In the genomic region with DNA sequence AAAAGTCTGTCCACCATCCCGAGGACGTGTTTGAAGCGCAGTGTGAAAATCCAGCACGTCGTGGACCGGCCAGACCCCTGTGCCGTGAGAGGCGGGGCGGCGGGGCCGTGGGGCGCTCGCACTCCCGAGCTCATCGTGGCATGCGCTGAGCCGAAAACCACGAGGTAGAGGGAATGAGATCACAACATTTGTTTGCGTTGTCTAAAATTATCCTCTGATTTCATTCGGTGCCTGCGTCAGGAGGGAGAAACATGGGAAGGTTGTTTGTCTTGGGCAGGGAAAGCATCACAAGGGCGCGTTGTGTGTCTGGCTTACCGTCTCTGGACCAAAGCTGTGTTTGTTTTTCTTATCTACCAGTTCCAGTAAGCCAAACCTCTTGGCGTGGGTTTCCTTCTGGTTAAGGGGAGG, we compare ENCODE assay signal across 13 cellular contexts.
DNase-seq lines count a peak whose midpoint lies in the region; ATAC-seq, FAIRE-seq and TF ChIP-seq lines count a peak whose summit lies in the region.
"Had no signal": no experiment of that assay in that cellular context is flagged by ENCODE, and none has a peak within 500 bp of the region (broad histone marks: within the 10 kb centered on the region; RNA-seq: fewer than 3 reads in every experiment).

No MANE protein-coding gene starts in this region.

- 74 to 78% methylated on average over 25 of the region's 25 CpGs for WGBS in lung, 2 donors

- no peak overlapping the region for H3K27ac ChIP-seq in lung (ENCODE audit: low read depth in 1 of 2, low read length in 1 of 2)
- H3K27ac ChIP-seq in thoracic aorta: peak overlapping the region; percentile 89 to 91

- H3K9me3 ChIP-seq in lung (ENCODE audit: control insufficient read depth in 2 of 2, insufficient read depth in 1 of 2, low read length in 1 of 2) (peaks cover 0 to 2% of the 10 kb centered on the region in 2 donors), thoracic aorta (no peaks in the 10 kb centered on the region)

- no peaks in the 10 kb centered on the region for H3K27me3 ChIP-seq in bronchial epithelial cell (ENCODE audit: control insufficient read depth, insufficient read depth, low read length)
- H3K27me3 ChIP-seq in lung (ENCODE audit: control insufficient read depth, insufficient read depth): no peaks in the 10 kb centered on the region
- no peaks in the 10 kb centered on the region for H3K27me3 ChIP-seq in thoracic aorta (replicated peaks; ENCODE audit: insufficient read depth)

- H3K4me1 ChIP-seq in lung (ENCODE audit: control insufficient read depth in 2 of 2, insufficient read depth in 2 of 2, low read length in 2 of 2) (no peaks in the 10 kb centered on the region), thoracic aorta (ENCODE audit: control insufficient read depth in 1 of 2, low read depth in 2 of 2) (peaks cover 34 to 58% of the 10 kb centered on the region in 2 donors)

- H3K36me3 ChIP-seq in bronchial epithelial cell (ENCODE audit: control insufficient read depth, insufficient read depth, low read length) (peaks cover 7% of the 10 kb centered on the region), lung (ENCODE audit: control insufficient read depth in 2 of 2, insufficient read depth in 2 of 2, low read length in 2 of 2) (peaks cover 5 to 8% of the 10 kb centered on the region in 2 donors), thoracic aorta (peaks cover 22% of the 10 kb centered on the region)

- ATAC-seq in lung (ENCODE audit: insufficient read depth, low FRiP score) (peak; percentile 81), thoracic aorta (ENCODE audit: insufficient number of reproducible peaks, low FRiP score, low read depth) (peak; percentile 98), HG03045 (IDR thresholded peaks at IDR 0.05; ENCODE audit: unreplicated experiment) (no peak), GM21528 (IDR thresholded peaks at IDR 0.05; ENCODE audit: low FRiP score, unreplicated experiment) (no peak)
- ATAC-seq: stimulated activated naive B cell treated with anti-CD40 and anti-IgM and Interleukin-4, amounts not matched to agents 10 μg/mL and 1 μg/mL and 100 μg/mL, for 72 hours had no signal

- peak; percentile 73 for DNase-seq in NCI-H1092 (lab: John Stamatoyannopoulos, UW)
- DNase-seq in bronchial epithelial cell (ENCODE audit: low read depth): peak; percentile 27
- DNase-seq in lung (ENCODE audit: low spot score): peak; percentile 61
- DNase-seq in thoracic aorta (ENCODE audit: low spot score): peak; percentile 84
- no peak for DNase-seq in iPS-NIHi7 (ENCODE audit: extremely low spot score)
- DNase-seq in cerebellar nuclear complex (lab: John Stamatoyannopoulos, UW): no peak
- DNase-seq: activated naive CD4-positive, alpha-beta T cell; CD4-positive, alpha-beta memory T cell; foreskin melanocyte; stimulated activated CD4-positive, alpha-beta T cell treated with anti-CD3 and anti-CD28 coated beads, Interleukin-2, amount 100 ng/mL, for 48 hours; stimulated activated naive B cell treated with anti-CD40 and anti-IgM and Interleukin-4, amounts not matched to agents 10 μg/mL and 1 μg/mL and 100 μg/mL, for 72 hours had no signal

- TF ChIP-seq CTCF in bronchial epithelial cell (IDR thresholded peaks at IDR 0.05; ENCODE audit: insufficient read depth, low read length, severe bottlenecking) (no peak), lung (IDR thresholded peaks at IDR 0.05; ENCODE audit: control extremely low read depth, extremely low read depth) (no peak), thoracic aorta (IDR thresholded peaks at IDR 0.05) (no peak)

- no peak overlapping the region for H3K4me3 ChIP-seq in bronchial epithelial cell (ENCODE audit: low read depth, low read length)
- no peak overlapping the region for H3K4me3 ChIP-seq in lung
- peak overlapping the region; percentile 59 for H3K4me3 ChIP-seq in thoracic aorta

- FAIRE-seq in bronchial epithelial cell (lab: Jason Lieb, UNC): no peak

Comparison
In these comparisons a context has a peak if more than half of its experiments do, and no peak if none do; other contexts are left out.
1. DNase-seq: peak in NCI-H1092 (single experiment), bronchial epithelial cell (single experiment), lung (single experiment) and thoracic aorta (single experiment); none in iPS-NIHi7 (single experiment) and cerebellar nuclear complex (0 of 2).
2. ATAC-seq: peak in lung (single experiment) and thoracic aorta (single experiment); none in HG03045 (single experiment) and GM21528 (single experiment).
3. H3K27ac ChIP-seq: peak in thoracic aorta (2 of 2); none in lung (0 of 2).